In genomic region chr2:238744951-238745350, GRCh38 we compare ENCODE assay signal across 8 cellular contexts.
"Had no signal": no experiment of that assay in that cellular context is flagged by ENCODE, and none has a peak within 500 bp of the region (broad histone marks: within the 10 kb centered on the region; RNA-seq: fewer than 3 reads in every experiment).

No MANE protein-coding gene starts in this region.

- H2AFZ ChIP-seq: GM23248 had no signal

- H3K9ac ChIP-seq: GM23248 had no signal

- DNase-seq: GM23248, GOT3, H9, HCEC 1CT, KBM-7 had no signal

- H3K27ac ChIP-seq: GM23248, HL-60 had no signal

- H3K4me3 ChIP-seq: GM23248 had no signal

- FAIRE-seq: H54, HepG2 had no signal
